Comparison of ENCODE assay signal across 2 cellular contexts in genomic region chr19:19535311-19536191, GRCh38.
TF ChIP-seq lines count a peak whose summit lies in the region.

No MANE protein-coding gene starts in this region.

TF ChIP-seq in HepG2, 621 proteins besides CTCF, POLR2A, EP300 and RAD21:
- no peak for TF ChIP-seq NPAS2 (CRISPR knock-in tag; IDR thresholded peaks at IDR 0.05; ENCODE audit: borderline replicate concordance)
- TF ChIP-seq ZNF629 (CRISPR knock-in tag; conservative IDR thresholded peaks at IDR 0.05), result peak; percentile 53

TF ChIP-seq in SK-N-SH treated with all-trans-retinoic acid at 6 μM for 48 hours, 23 proteins besides CTCF, POLR2A, EP300 and RAD21:
- TF ChIP-seq TSHZ2 (CRISPR knock-in tag; IDR thresholded peaks at IDR 0.05), result no peak
- no peak for TF ChIP-seq PPARA (CRISPR knock-in tag; IDR thresholded peaks at IDR 0.05; ENCODE audit: borderline replicate concordance)
- TF ChIP-seq ESRRG (CRISPR knock-in tag; IDR thresholded peaks at IDR 0.05), result no peak
- TF ChIP-seq CREB5 (CRISPR knock-in tag; IDR thresholded peaks at IDR 0.05; ENCODE audit: low read depth), result no peak
- TF ChIP-seq ZNF565 (CRISPR knock-in tag; conservative IDR thresholded peaks at IDR 0.05; ENCODE audit: low read depth), result no peak
- TF ChIP-seq ARNTL (CRISPR knock-in tag; IDR thresholded peaks at IDR 0.05; ENCODE audit: borderline replicate concordance, low read depth), result no peak
- TF ChIP-seq BACH2 (CRISPR knock-in tag; IDR thresholded peaks at IDR 0.05; ENCODE audit: borderline replicate concordance), result no peak
- TF ChIP-seq GLIS3 (CRISPR knock-in tag; IDR thresholded peaks at IDR 0.05), result no peak
- no peak for TF ChIP-seq TOX (CRISPR knock-in tag; IDR thresholded peaks at IDR 0.05; ENCODE audit: borderline replicate concordance)
- no peak for TF ChIP-seq ZFP3 (CRISPR knock-in tag; IDR thresholded peaks at IDR 0.05)
